Comparison of ENCODE assay signal across 8 cellular contexts in the genomic region with DNA sequence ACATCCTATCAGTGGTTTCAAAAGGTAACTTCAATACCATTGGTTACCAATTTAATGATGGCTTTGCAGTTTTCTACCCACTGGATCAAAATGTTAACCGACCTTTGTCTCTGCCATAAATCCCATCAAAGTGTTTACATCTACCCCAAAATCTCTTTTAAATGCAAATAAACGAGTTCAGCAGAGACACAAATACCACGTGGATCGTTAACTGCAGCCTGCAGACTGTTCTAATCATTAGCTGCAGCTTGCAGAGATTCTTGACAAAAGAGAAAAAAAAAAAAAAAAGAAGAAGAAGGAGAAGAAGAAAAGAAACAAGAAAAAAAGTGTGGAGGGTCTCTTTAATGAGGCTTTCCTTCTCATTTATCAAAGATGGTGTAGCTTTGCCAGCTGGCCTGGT.
"Had no signal": no experiment of that assay in that cellular context is flagged by ENCODE, and none has a peak within 500 bp of the region (broad histone marks: within the 10 kb centered on the region; RNA-seq: fewer than 3 reads in every experiment).

No MANE protein-coding gene starts in this region.

- H3K4me3 ChIP-seq: GM23248, HAP-1, K562 had no signal

- DNase-seq: GM23248, GOT3, H7, HFFc6, IMR-90 had no signal

- H3K27ac ChIP-seq: GM23248 had no signal

- H3K9me3 ChIP-seq: HAP-1 had no signal

- H2AFZ ChIP-seq: GM23248 had no signal

- H3K9ac ChIP-seq: GM23248 had no signal

- H3K27ac Mint-ChIP-seq: HFFc6 had no signal

- ATAC-seq: HCT116, K562 had no signal

- H3K36me3 ChIP-seq: HAP-1 had no signal

- H3K4me1 ChIP-seq: HAP-1 had no signal

- H3K4me3 Mint-ChIP-seq: HFFc6 had no signal
